1 cellular context compared by ENCODE assay signal in the genomic region with DNA sequence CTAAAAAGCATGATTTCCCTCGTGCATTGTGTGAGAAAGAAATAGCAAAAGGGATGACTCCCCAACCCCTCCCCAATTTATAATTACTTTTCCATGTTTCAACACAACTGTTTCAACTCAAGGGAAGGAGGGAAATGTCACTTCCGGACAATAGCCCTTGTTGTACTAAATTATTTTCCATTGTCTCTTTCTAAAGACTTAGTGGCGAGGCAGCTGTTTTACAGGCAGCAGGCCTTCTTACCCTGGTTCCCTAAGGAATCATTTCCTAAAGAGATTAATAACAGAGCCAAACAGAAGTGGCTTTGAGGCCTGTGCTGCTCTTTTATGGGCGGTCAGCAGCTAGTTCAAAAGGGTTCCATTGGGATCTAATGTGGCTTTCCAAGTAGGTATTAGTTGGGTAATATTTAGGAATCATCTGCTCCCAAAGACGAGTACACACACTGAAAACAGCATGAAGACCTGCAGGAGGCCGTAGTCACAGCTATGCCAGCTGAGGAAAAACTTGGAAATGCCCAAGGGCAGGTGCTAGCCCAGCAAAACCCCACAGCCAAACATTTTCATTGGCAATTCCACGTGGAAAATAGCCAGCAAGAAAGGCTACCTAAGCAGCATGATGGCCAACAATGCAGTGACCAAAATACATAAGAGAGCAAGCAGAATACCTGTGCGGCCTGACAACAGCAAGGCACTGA.
TF ChIP-seq lines count a peak whose summit lies in the region.

No MANE protein-coding gene starts in this region.

TF ChIP-seq in H1, 55 proteins besides CTCF, POLR2A, EP300 and RAD21:
- TF ChIP-seq RBBP5 (IDR thresholded peaks at IDR 0.05; ENCODE audit: borderline replicate concordance, low read depth, low read length) (no peak), SIRT6 (IDR thresholded peaks at IDR 0.05; ENCODE audit: low read length) (no peak), CHD1 (IDR thresholded peaks at IDR 0.05; ENCODE audit: low read depth, low read length) (no peak), TEAD4 (IDR thresholded peaks at IDR 0.05; ENCODE audit: low read depth, low read length) (no peak), NRF1 (IDR thresholded peaks at IDR 0.05; ENCODE audit: low read depth, low read length) (no peak), SP2 (IDR thresholded peaks at IDR 0.05; ENCODE audit: low read length) (no peak), RFX5 (IDR thresholded peaks at IDR 0.05; ENCODE audit: borderline replicate concordance, low read depth, low read length) (no peak), SIN3A (conservative IDR thresholded peaks at IDR 0.05 in 1 of 2, IDR thresholded peaks at IDR 0.05 in 1 of 2; ENCODE audit: low read depth in 1 of 2, low read length in 2 of 2) (no peak), SUZ12 (IDR thresholded peaks at IDR 0.05; ENCODE audit: low read length) (no peak)
- TF ChIP-seq, protein P1, sequence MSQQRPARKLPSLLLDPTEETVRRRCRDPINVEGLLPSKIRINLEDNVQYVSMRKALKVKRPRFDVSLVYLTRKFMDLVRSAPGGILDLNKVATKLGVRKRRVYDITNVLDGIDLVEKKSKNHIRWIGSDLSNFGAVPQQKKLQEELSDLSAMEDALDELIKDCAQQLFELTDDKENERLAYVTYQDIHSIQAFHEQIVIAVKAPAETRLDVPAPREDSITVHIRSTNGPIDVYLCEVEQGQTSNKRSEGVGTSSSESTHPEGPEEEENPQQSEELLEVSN (IDR thresholded peaks at IDR 0.05) = no peak
- TF ChIP-seq, protein P2, sequence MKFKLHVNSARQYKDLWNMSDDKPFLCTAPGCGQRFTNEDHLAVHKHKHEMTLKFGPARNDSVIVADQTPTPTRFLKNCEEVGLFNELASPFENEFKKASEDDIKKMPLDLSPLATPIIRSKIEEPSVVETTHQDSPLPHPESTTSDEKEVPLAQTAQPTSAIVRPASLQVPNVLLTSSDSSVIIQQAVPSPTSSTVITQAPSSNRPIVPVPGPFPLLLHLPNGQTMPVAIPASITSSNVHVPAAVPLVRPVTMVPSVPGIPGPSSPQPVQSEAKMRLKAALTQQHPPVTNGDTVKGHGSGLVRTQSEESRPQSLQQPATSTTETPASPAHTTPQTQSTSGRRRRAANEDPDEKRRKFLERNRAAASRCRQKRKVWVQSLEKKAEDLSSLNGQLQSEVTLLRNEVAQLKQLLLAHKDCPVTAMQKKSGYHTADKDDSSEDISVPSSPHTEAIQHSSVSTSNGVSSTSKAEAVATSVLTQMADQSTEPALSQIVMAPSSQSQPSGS (IDR thresholded peaks at IDR 0.05; ENCODE audit: low read length) = no peak
- TF ChIP-seq, protein P3, sequence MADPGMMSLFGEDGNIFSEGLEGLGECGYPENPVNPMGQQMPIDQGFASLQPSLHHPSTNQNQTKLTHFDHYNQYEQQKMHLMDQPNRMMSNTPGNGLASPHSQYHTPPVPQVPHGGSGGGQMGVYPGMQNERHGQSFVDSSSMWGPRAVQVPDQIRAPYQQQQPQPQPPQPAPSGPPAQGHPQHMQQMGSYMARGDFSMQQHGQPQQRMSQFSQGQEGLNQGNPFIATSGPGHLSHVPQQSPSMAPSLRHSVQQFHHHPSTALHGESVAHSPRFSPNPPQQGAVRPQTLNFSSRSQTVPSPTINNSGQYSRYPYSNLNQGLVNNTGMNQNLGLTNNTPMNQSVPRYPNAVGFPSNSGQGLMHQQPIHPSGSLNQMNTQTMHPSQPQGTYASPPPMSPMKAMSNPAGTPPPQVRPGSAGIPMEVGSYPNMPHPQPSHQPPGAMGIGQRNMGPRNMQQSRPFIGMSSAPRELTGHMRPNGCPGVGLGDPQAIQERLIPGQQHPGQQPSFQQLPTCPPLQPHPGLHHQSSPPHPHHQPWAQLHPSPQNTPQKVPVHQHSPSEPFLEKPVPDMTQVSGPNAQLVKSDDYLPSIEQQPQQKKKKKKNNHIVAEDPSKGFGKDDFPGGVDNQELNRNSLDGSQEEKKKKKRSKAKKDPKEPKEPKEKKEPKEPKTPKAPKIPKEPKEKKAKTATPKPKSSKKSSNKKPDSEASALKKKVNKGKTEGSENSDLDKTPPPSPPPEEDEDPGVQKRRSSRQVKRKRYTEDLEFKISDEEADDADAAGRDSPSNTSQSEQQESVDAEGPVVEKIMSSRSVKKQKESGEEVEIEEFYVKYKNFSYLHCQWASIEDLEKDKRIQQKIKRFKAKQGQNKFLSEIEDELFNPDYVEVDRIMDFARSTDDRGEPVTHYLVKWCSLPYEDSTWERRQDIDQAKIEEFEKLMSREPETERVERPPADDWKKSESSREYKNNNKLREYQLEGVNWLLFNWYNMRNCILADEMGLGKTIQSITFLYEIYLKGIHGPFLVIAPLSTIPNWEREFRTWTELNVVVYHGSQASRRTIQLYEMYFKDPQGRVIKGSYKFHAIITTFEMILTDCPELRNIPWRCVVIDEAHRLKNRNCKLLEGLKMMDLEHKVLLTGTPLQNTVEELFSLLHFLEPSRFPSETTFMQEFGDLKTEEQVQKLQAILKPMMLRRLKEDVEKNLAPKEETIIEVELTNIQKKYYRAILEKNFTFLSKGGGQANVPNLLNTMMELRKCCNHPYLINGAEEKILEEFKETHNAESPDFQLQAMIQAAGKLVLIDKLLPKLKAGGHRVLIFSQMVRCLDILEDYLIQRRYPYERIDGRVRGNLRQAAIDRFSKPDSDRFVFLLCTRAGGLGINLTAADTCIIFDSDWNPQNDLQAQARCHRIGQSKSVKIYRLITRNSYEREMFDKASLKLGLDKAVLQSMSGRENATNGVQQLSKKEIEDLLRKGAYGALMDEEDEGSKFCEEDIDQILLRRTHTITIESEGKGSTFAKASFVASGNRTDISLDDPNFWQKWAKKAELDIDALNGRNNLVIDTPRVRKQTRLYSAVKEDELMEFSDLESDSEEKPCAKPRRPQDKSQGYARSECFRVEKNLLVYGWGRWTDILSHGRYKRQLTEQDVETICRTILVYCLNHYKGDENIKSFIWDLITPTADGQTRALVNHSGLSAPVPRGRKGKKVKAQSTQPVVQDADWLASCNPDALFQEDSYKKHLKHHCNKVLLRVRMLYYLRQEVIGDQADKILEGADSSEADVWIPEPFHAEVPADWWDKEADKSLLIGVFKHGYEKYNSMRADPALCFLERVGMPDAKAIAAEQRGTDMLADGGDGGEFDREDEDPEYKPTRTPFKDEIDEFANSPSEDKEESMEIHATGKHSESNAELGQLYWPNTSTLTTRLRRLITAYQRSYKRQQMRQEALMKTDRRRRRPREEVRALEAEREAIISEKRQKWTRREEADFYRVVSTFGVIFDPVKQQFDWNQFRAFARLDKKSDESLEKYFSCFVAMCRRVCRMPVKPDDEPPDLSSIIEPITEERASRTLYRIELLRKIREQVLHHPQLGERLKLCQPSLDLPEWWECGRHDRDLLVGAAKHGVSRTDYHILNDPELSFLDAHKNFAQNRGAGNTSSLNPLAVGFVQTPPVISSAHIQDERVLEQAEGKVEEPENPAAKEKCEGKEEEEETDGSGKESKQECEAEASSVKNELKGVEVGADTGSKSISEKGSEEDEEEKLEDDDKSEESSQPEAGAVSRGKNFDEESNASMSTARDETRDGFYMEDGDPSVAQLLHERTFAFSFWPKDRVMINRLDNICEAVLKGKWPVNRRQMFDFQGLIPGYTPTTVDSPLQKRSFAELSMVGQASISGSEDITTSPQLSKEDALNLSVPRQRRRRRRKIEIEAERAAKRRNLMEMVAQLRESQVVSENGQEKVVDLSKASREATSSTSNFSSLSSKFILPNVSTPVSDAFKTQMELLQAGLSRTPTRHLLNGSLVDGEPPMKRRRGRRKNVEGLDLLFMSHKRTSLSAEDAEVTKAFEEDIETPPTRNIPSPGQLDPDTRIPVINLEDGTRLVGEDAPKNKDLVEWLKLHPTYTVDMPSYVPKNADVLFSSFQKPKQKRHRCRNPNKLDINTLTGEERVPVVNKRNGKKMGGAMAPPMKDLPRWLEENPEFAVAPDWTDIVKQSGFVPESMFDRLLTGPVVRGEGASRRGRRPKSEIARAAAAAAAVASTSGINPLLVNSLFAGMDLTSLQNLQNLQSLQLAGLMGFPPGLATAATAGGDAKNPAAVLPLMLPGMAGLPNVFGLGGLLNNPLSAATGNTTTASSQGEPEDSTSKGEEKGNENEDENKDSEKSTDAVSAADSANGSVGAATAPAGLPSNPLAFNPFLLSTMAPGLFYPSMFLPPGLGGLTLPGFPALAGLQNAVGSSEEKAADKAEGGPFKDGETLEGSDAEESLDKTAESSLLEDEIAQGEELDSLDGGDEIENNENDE (IDR thresholded peaks at IDR 0.05; ENCODE audit: insufficient replicate concordance, low read length) = no peak
TF ChIP-seq in H1: peak in this region for 0.
